21 cellular contexts compared by ENCODE assay signal in genomic region chr16:50007744-50008143, GRCh38. TPM values are rescaled to one million over a fixed set of nuclear protein-coding genes. Genes with fewer than 3 reads are reported as not detected.
A peak's percentile ranks its signal among the peaks of the same experiment; 100 is the strongest.
DNase-seq lines count a peak whose midpoint lies in the region; ATAC-seq, FAIRE-seq and TF ChIP-seq lines count a peak whose summit lies in the region.
"Had no signal": no experiment of that assay in that cellular context is flagged by ENCODE, and none has a peak within 500 bp of the region (broad histone marks: within the 10 kb centered on the region; RNA-seq: fewer than 3 reads in every experiment).

No MANE protein-coding gene starts in this region.

- H3K27ac ChIP-seq in HEK293 (ENCODE audit: extremely low read depth, low read depth, low read length) (no peak overlapping the region), K562 (ENCODE audit: extremely low read depth, low read depth, low read length) (no peak overlapping the region)
- H3K27ac ChIP-seq: 22Rv1; A549; BLaER1 treated with 17β-estradiol and CSF1 and Interleukin-3, amounts not matched to agents 10 nM and 100 nM; C4-2B had no signal

- H3K27me3 ChIP-seq in K562 (ENCODE audit: control insufficient read depth in 2 of 2, insufficient read depth in 2 of 2, low read length in 2 of 2), result peaks cover 3 to 7% of the 10 kb centered on the region in 2 experiments; a peak in 2 of 5 replicates
- H3K27me3 ChIP-seq: BLaER1 treated with 17β-estradiol and CSF1 and Interleukin-3, amounts not matched to agents 10 nM and 100 nM had no signal

- no peaks in the 10 kb centered on the region for H4K20me1 ChIP-seq in K562 (replicated peaks; ENCODE audit: control insufficient read depth, insufficient read depth, low read length)
- H4K20me1 ChIP-seq: BLaER1 treated with 17β-estradiol and CSF1 and Interleukin-3, amounts not matched to agents 10 nM and 100 nM had no signal

- no peak overlapping the region for H3K4me2 ChIP-seq in K562 (ENCODE audit: insufficient read depth, low read length)
- H3K4me2 ChIP-seq: A549; BLaER1 treated with 17β-estradiol and CSF1 and Interleukin-3, amounts not matched to agents 10 nM and 100 nM had no signal

- no peak for TF ChIP-seq POLR2A in K562 (conservative IDR thresholded peaks at IDR 0.05)

- TF ChIP-seq EP300 in K562 (IDR thresholded peaks at IDR 0.05; ENCODE audit: low read length), result no peak

- 0% methylated on average over 1 of the region's 1 CpG for WGBS in K562 (ENCODE audit: insufficient coverage, low coverage, missing lambda C conversion rate)

- intact Hi-C loops in K562 (cut with micrococcal nuclease), result no loop called here

- TF ChIP-seq RAD21 in K562 (CRISPR knock-in tag; conservative IDR thresholded peaks at IDR 0.05 in 1 of 2, IDR thresholded peaks at IDR 0.05 in 1 of 2), result no peak

- BruUV-seq in K562 (replicated peaks; lab: Mats Ljungman, UMichigan), result no TSS peak

- no peak for TF ChIP-seq CTCF in HEK293 (tag by site-specific recombination; IDR thresholded peaks at IDR 0.05)
- TF ChIP-seq CTCF in K562 (IDR thresholded peaks at IDR 0.05 in 2 of 3, conservative IDR thresholded peaks at IDR 0.05 in 1 of 3; ENCODE audit: insufficient read depth in 2 of 3, low read depth in 1 of 3, low read length in 3 of 3), result no peak

- H3K79me2 ChIP-seq in K562 (ENCODE audit: control insufficient read depth, insufficient read depth, low read length), result no peaks in the 10 kb centered on the region

- H3K9me1 ChIP-seq in K562 (ENCODE audit: control insufficient read depth, insufficient read depth, low read length), result no peaks in the 10 kb centered on the region

- in situ Hi-C loops in K562 (cut with MboI), result no loop called here

- ATAC-seq in K562 (no peak), GM18861 (IDR thresholded peaks at IDR 0.05; ENCODE audit: unreplicated experiment) (no peak)
- ATAC-seq: A549; CD8-positive, alpha-beta T cell had no signal

- H3K36me3 ChIP-seq in HEK293 (ENCODE audit: control insufficient read depth in 2 of 2, insufficient read depth in 1 of 2, low read length in 2 of 2), result no peaks in the 10 kb centered on the region
- no peaks in the 10 kb centered on the region for H3K36me3 ChIP-seq in K562 (ENCODE audit: control insufficient read depth, insufficient read depth, low read length)
- H3K36me3 ChIP-seq: BLaER1 treated with 17β-estradiol and CSF1 and Interleukin-3, amounts not matched to agents 10 nM and 100 nM had no signal

- POLR2A ChIA-PET in HEK293 (lab: Yijun Ruan, JAX), result no interaction called here
- POLR2A ChIA-PET in K562 (lab: Yijun Ruan, JAX), result interaction anchor here (0.6 to 0.8 kb wide), 2 partner anchors 12 to 565 kb away, joined by 3 read pairs; no protein-coding TSS in a partner anchor

- no peaks in the 10 kb centered on the region for H3K9me3 ChIP-seq in HEK293 (ENCODE audit: control insufficient read depth, insufficient read depth, low read depth, low read length)
- no peaks in the 10 kb centered on the region for H3K9me3 ChIP-seq in K562 (replicated peaks; ENCODE audit: control insufficient read depth, insufficient read depth, low read depth, low read length)
- H3K9me3 ChIP-seq: Caco-2 had no signal

- no peak overlapping the region for H3K9ac ChIP-seq in K562 (ENCODE audit: insufficient read depth in 1 of 2, low read depth in 2 of 2, low read length in 2 of 2)
- H3K9ac ChIP-seq: BLaER1 treated with 17β-estradiol and CSF1 and Interleukin-3, amounts not matched to agents 10 nM and 100 nM had no signal

- H3K4me3 ChIP-seq in HEK293 (ENCODE audit: low read depth, low read length) (no peak overlapping the region), K562 (no peak overlapping the region)
- H3K4me3 ChIP-seq: A549; BLaER1 treated with 17β-estradiol and CSF1 and Interleukin-3, amounts not matched to agents 10 nM and 100 nM had no signal

- CTCF ChIA-PET in HEK293 (lab: Yijun Ruan, JAX), result interaction anchor here (0.6 kb wide), 2 partner anchors 156 to 546 kb away, joined by 3 to 4 read pairs; no protein-coding TSS in a partner anchor
- CTCF ChIA-PET in K562 (lab: Yijun Ruan, JAX; ENCODE audit: low intra/inter-chr PET ratio), result interaction anchor here (0.6 kb wide), 2 partner anchors 700 to 774 kb away, joined by 3 to 4 read pairs; no protein-coding TSS in a partner anchor

- no peak for FAIRE-seq in K562 (lab: Jason Lieb, UNC)
- FAIRE-seq: A549, D721Med, G401.6, GM12892, GM18507, GM19239 had no signal

- peak; percentile 1 for DNase-seq in OCI-M1 (lab: John Stamatoyannopoulos, UW)
- DNase-seq in K562 (ENCODE audit: extremely low read depth in 1 of 4, low spot score in 3 of 4), result no peak
- DNase-seq in NCI-H82 treated with DMSO at 0.1 percent for 48 hours (lab: John Stamatoyannopoulos, UW; ENCODE audit: unreplicated experiment), result no peak
- DNase-seq: AML-193; Caco-2; Calu3; CD4-positive, alpha-beta T cell; CD8-positive, alpha-beta T cell; DMS79 treated with DMSO at 0.1 percent for 48 hours; GF-D8 had no signal

- no peak overlapping the region for H2AFZ ChIP-seq in K562 (ENCODE audit: low read depth, low read length)

- H3K4me1 ChIP-seq in HEK293 (ENCODE audit: control insufficient read depth, insufficient read depth, low read length) (no peaks in the 10 kb centered on the region), K562 (replicated peaks in 1 of 2; ENCODE audit: control insufficient read depth in 2 of 2, insufficient read depth in 2 of 2, low read length in 2 of 2) (no peaks in the 10 kb centered on the region)
- H3K4me1 ChIP-seq: A549 had no signal

TF ChIP-seq in HEK293, 187 proteins besides CTCF, POLR2A, EP300 and RAD21:
- TF ChIP-seq EGR2 (tag by site-specific recombination; IDR thresholded peaks at IDR 0.05; ENCODE audit: low read depth) (no peak), ZNF707 (tag by site-specific recombination; IDR thresholded peaks at IDR 0.05) (peak; percentile 65)

TF ChIP-seq in K562, 482 proteins besides CTCF, POLR2A, EP300 and RAD21:
- TF ChIP-seq MEIS2 (IDR thresholded peaks at IDR 0.05; ENCODE audit: partially characterized antibody), result no peak
- peak; percentile 95 for TF ChIP-seq ZNF707 (CRISPR knock-in tag; conservative IDR thresholded peaks at IDR 0.05)
- TF ChIP-seq SPI1 (IDR thresholded peaks at IDR 0.05; ENCODE audit: borderline replicate concordance, low read depth, low read length), result peak; percentile 86
- TF ChIP-seq ZNF764 (CRISPR knock-in tag; IDR thresholded peaks at IDR 0.05; ENCODE audit: low read depth), result no peak

RNA-seq across cellular contexts. Expression of gene CNEP1R1, which starts 17.3 kb away (rescaled TPM):
- 30.9 and 56.1 TPM in 2 replicates for total RNA-seq in K562 (2011; cell fraction: chromatin; rRNA removed; ENCODE audit: low replicate concordance)
- total RNA-seq in K562 (2011; cell fraction: nucleolus; rRNA removed), result 28.0 and 29.5 TPM in 2 replicates
- total RNA-seq in K562 (2011; cell fraction: nucleoplasm; rRNA removed), result 38.5 and 53.7 TPM in 2 replicates
- total RNA-seq in K562 (2014; rRNA removed), result 7.6 and 11.8 TPM in 2 replicates
- total RNA-seq in K562 (2014; rRNA removed; fragmentation: Illumina TruSeq; extraction: Trizol), result 11.4 and 15.8 TPM in 2 replicates
- total RNA-seq in K562 (2015; rRNA removed; fragmentation: Illumina TruSeq; extraction: Trizol), result 11.7 and 13.8 TPM in 2 replicates
- total RNA-seq in K562 (2021), result 8.8 and 10.9 TPM in 2 replicates
- 19.4 and 20.1 TPM in 2 replicates for polyA plus RNA-seq in K562 (2011; rRNA removed)
- polyA plus RNA-seq in K562 (2011; cell fraction: cytosol; rRNA removed), result 5.1 and 12.1 TPM in 2 replicates
- polyA plus RNA-seq in K562 (2011; cell fraction: nucleus; rRNA removed), result 18.1 and 25.9 TPM in 2 replicates
- 6.9 and 7.8 TPM in 2 replicates for polyA plus RNA-seq in K562 (2012)
- 8.1 and 8.8 TPM in 2 replicates for polyA plus RNA-seq in K562 (2014; fragmentation: Illumina TruSeq; extraction: Trizol)
- 10 to 100 TPM in 1 of 2 experiments, 1 to 10 TPM in 1; 9.7 to 10.8 TPM for polyA plus RNA-seq in K562 (2014; fragmentation: Nextera tagmentation; extraction: Ambion mirVana)
- 9.7 and 10.6 TPM in 2 replicates for polyA plus RNA-seq in K562 (2014; rRNA removed)
- polyA minus RNA-seq in K562 (2011; rRNA and poly(A)+ RNA removed), result 23.6 and 25.8 TPM in 2 replicates
- polyA minus RNA-seq in K562 (2011; cell fraction: cytosol; rRNA and poly(A)+ RNA removed), result 9.8 and 10.5 TPM in 2 replicates
- 16.2 and 23.8 TPM in 2 replicates for polyA minus RNA-seq in K562 (2011; cell fraction: nucleus; rRNA and poly(A)+ RNA removed)

RNA-seq across cellular contexts. Expression of gene HEATR3, which starts 58.0 kb away (rescaled TPM):
- 22.3 and 30.6 TPM in 2 replicates for total RNA-seq in K562 (2011; cell fraction: chromatin; rRNA removed; ENCODE audit: low replicate concordance)
- total RNA-seq in K562 (2011; cell fraction: nucleolus; rRNA removed), result 20.1 and 22.7 TPM in 2 replicates
- 18.8 and 20.9 TPM in 2 replicates for total RNA-seq in K562 (2011; cell fraction: nucleoplasm; rRNA removed)
- total RNA-seq in K562 (2014; rRNA removed) (17.8 and 23.6 TPM in 2 replicates), K562 (2014; rRNA removed; fragmentation: Illumina TruSeq; extraction: Trizol) (18.8 and 19.0 TPM in 2 replicates), K562 (2015; rRNA removed; fragmentation: Illumina TruSeq; extraction: Trizol) (20.2 and 23.6 TPM in 2 replicates), K562 (2021) (18.9 and 19.2 TPM in 2 replicates)
- polyA plus RNA-seq in K562 (2011; rRNA removed) (21.4 and 23.7 TPM in 2 replicates), K562 (2014; fragmentation: Illumina TruSeq; extraction: Trizol) (16.5 and 30.2 TPM in 2 replicates), K562 (2014; fragmentation: Nextera tagmentation; extraction: Ambion mirVana) (1 to 10 TPM; 1.7 to 3.7 TPM), K562 (2014; rRNA removed) (16.7 and 17.5 TPM in 2 replicates)
- 12.4 and 13.1 TPM in 2 replicates for polyA plus RNA-seq in K562 (2011; cell fraction: cytosol; rRNA removed)
- 48.8 and 52.5 TPM in 2 replicates for polyA plus RNA-seq in K562 (2011; cell fraction: nucleus; rRNA removed)
- polyA plus RNA-seq in K562 (2012), result 8.2 and 10.9 TPM in 2 replicates
- 16.7 and 22.1 TPM in 2 replicates for polyA minus RNA-seq in K562 (2011; rRNA and poly(A)+ RNA removed)
- polyA minus RNA-seq in K562 (2011; cell fraction: cytosol; rRNA and poly(A)+ RNA removed), result 10.0 and 16.2 TPM in 2 replicates
- polyA minus RNA-seq in K562 (2011; cell fraction: nucleus; rRNA and poly(A)+ RNA removed), result 19.5 and 21.8 TPM in 2 replicates

Comparison
In these comparisons a context has a peak if more than half of its experiments do, and no peak if none do; other contexts are left out.
1. Of the 44 proteins assayed by ChIP-seq in both K562 and HEK293: peak only in K562: none; only in HEK293: none; in both: ZNF707; in neither: 43.